Comparison of ENCODE assay signal across 23 cellular contexts in genomic region chr22:35544810-35545209, GRCh38. TPM values are rescaled to one million over a fixed set of nuclear protein-coding genes. Genes with fewer than 3 reads are reported as not detected.
DNase-seq lines count a peak whose midpoint lies in the region; ATAC-seq and TF ChIP-seq lines count a peak whose summit lies in the region.
"Had no signal": no experiment of that assay in that cellular context is flagged by ENCODE, and none has a peak within 500 bp of the region (broad histone marks: within the 10 kb centered on the region; RNA-seq: fewer than 3 reads in every experiment).

No MANE protein-coding gene starts in this region.

- no peaks in the 10 kb centered on the region for H3K9me3 Mint-ChIP-seq in naive thymus-derived CD8-positive, alpha-beta T cell
- no peaks in the 10 kb centered on the region for H3K9me3 Mint-ChIP-seq in progenitor cell of endocrine pancreas (ENCODE audit: low read depth)
- H3K9me3 Mint-ChIP-seq: CD4-positive, alpha-beta T cell; IgD-negative memory B cell had no signal

- H3K27ac ChIP-seq in Panc1 (ENCODE audit: low read length) (no peak overlapping the region), gastroesophageal sphincter (peak overlapping the region in 3 of 4 donors; percentile 88 to 91 (median 90))
- H3K27ac ChIP-seq: HL-60, PC-9 had no signal

- WGBS in gastroesophageal sphincter (ENCODE audit: low coverage in 1 of 2), 2 donors, result 72% methylated on average over 8 of the region's 9 CpGs; no CpG with 5 or more reads in 1 of the 2 donors

- ATAC-seq in Panc1 (no peak), gastroesophageal sphincter (no peak)
- no peak for ATAC-seq in naive thymus-derived CD8-positive, alpha-beta T cell

- no peaks in the 10 kb centered on the region for H3F3A ChIP-seq in Loucy (ENCODE audit: low read depth)

- intact Hi-C loops in Panc1 (cut with micrococcal nuclease; ENCODE audit: unreplicated experiment), result no loop called here

- H3K27me3 ChIP-seq in Loucy (ENCODE audit: insufficient read depth, low read length, poor library complexity, severe bottlenecking), result no peaks in the 10 kb centered on the region
- no peaks in the 10 kb centered on the region for H3K27me3 ChIP-seq in Panc1 (ENCODE audit: control insufficient read depth, insufficient read depth, low read length)
- H3K27me3 ChIP-seq in gastroesophageal sphincter, result peaks cover 10% of the 10 kb centered on the region

- POLR2A ChIA-PET in Panc1 (lab: Charles Lee), result no interaction called here
- POLR2A ChIA-PET in naive thymus-derived CD8-positive, alpha-beta T cell (lab: Charles Lee), result no interaction called here

- H3K36me3 ChIP-seq in Loucy (ENCODE audit: insufficient read depth, low read length), result no peaks in the 10 kb centered on the region
- no peaks in the 10 kb centered on the region for H3K36me3 ChIP-seq in Panc1 (ENCODE audit: control insufficient read depth, insufficient read depth, low read length)
- peaks cover 0 to 25% of the 10 kb centered on the region in 2 donors for H3K36me3 ChIP-seq in gastroesophageal sphincter
- H3K36me3 ChIP-seq: BLaER1 treated with 17β-estradiol and CSF1 and Interleukin-3, amounts not matched to agents 10 nM and 100 nM had no signal

- peaks cover 14 to 45% (median 26%) of the 10 kb centered on the region in 5 donors for H3K27me3 Mint-ChIP-seq in naive thymus-derived CD8-positive, alpha-beta T cell
- peaks cover 65% of the 10 kb centered on the region for H3K27me3 Mint-ChIP-seq in progenitor cell of endocrine pancreas

- no peak for DNase-seq in Panc1 (ENCODE audit: low read depth, low spot score)
- peak; percentile 80 for DNase-seq in myocyte (ENCODE audit: low read depth)
- no peak for DNase-seq in naive thymus-derived CD8-positive, alpha-beta T cell
- no peak for DNase-seq in GM19238 (ENCODE audit: insufficient read length, low spot score)
- no peak for DNase-seq in progenitor cell of endocrine pancreas (ENCODE audit: low spot score, unreplicated experiment)
- no peak for DNase-seq in GM03348 (ENCODE audit: low spot score)
- DNase-seq: AML-193; CD4-positive, alpha-beta T cell; DMS53; NCI-H1105 treated with DMSO at 0.1 percent for 48 hours; NCI-H2029; NCI-H446; NCI-H524 treated with DMSO at 0.1 percent for 48 hours; NCI-H774; PC-9; RPMI8226; SHP77 treated with DMSO at 0.1 percent for 48 hours had no signal

- H3K4me1 Mint-ChIP-seq in naive thymus-derived CD8-positive, alpha-beta T cell, result peaks cover 8 to 19% (median 11%) of the 10 kb centered on the region in 4 donors
- no peaks in the 10 kb centered on the region for H3K4me1 Mint-ChIP-seq in progenitor cell of endocrine pancreas (ENCODE audit: low read depth)

- H3K36me3 Mint-ChIP-seq in naive thymus-derived CD8-positive, alpha-beta T cell, result no peaks in the 10 kb centered on the region
- no peaks in the 10 kb centered on the region for H3K36me3 Mint-ChIP-seq in progenitor cell of endocrine pancreas (ENCODE audit: insufficient read depth)

- H3K4me2 ChIP-seq in Loucy (ENCODE audit: low read depth, low read length, poor library complexity, severe bottlenecking), result peak overlapping the region; percentile 67
- H3K4me2 ChIP-seq: PC-9 had no signal

- no peak for TF ChIP-seq CTCF in Loucy (conservative IDR thresholded peaks at IDR 0.05; ENCODE audit: low read length)
- TF ChIP-seq CTCF in Panc1 (IDR thresholded peaks at IDR 0.05), result no peak
- no peak for TF ChIP-seq CTCF in gastroesophageal sphincter (IDR thresholded peaks at IDR 0.05)
- TF ChIP-seq CTCF in progenitor cell of endocrine pancreas (IDR thresholded peaks at IDR 0.05; ENCODE audit: unreplicated experiment), result no peak

- no peak overlapping the region for H3K4me3 ChIP-seq in Loucy (ENCODE audit: low read length, poor library complexity, severe bottlenecking)
- H3K4me3 ChIP-seq in Panc1 (ENCODE audit: low read depth in 2 of 2, low read length in 2 of 2), result no peak overlapping the region; a peak in 1 of 4 replicates
- no peak overlapping the region for H3K4me3 ChIP-seq in gastroesophageal sphincter
- H3K4me3 ChIP-seq: BLaER1 treated with 17β-estradiol and CSF1 and Interleukin-3, amounts not matched to agents 10 nM and 100 nM; PC-9 had no signal

- no peak overlapping the region for H3K9ac ChIP-seq in Loucy (ENCODE audit: low read depth, low read length, poor library complexity, severe bottlenecking)

- no peak for TF ChIP-seq POLR2A in gastroesophageal sphincter (IDR thresholded peaks at IDR 0.05)

- H2AFZ ChIP-seq in Loucy (ENCODE audit: low read length), result no peak overlapping the region
- H2AFZ ChIP-seq: PC-9 had no signal

- H3K4me1 ChIP-seq in Loucy (ENCODE audit: insufficient read depth, low read length, poor library complexity, severe bottlenecking) (peaks cover 44% of the 10 kb centered on the region), Panc1 (ENCODE audit: control insufficient read depth, insufficient read depth, low read length) (peaks cover 8% of the 10 kb centered on the region), gastroesophageal sphincter (peaks cover 0 to 80% (median 15%) of the 10 kb centered on the region in 3 donors)

- CTCF ChIA-PET in Panc1 (lab: Charles Lee), result no interaction called here

- H4K20me1 ChIP-seq in Loucy (ENCODE audit: insufficient read depth, low read length, poor library complexity, severe bottlenecking), result no peaks in the 10 kb centered on the region

- BruUV-seq in Panc1 (replicated peaks; lab: Mats Ljungman, UMichigan), result TSS peak; percentile 30

- no peaks in the 10 kb centered on the region for H3K9me3 ChIP-seq in Loucy (ENCODE audit: insufficient read depth, low read depth, low read length)
- no peaks in the 10 kb centered on the region for H3K9me3 ChIP-seq in Panc1 (ENCODE audit: control insufficient read depth, insufficient read depth, low read depth, low read length)
- H3K9me3 ChIP-seq in gastroesophageal sphincter, result no peaks in the 10 kb centered on the region
- H3K9me3 ChIP-seq: BLaER1 treated with 17β-estradiol and CSF1 and Interleukin-3, amounts not matched to agents 10 nM and 100 nM had no signal

- TF ChIP-seq EP300 in gastroesophageal sphincter (IDR thresholded peaks at IDR 0.05), result no peak

- no peak overlapping the region for H3K27ac Mint-ChIP-seq in naive thymus-derived CD8-positive, alpha-beta T cell
- H3K27ac Mint-ChIP-seq in progenitor cell of endocrine pancreas, result no peak overlapping the region
- H3K27ac Mint-ChIP-seq: CD4-positive, alpha-beta T cell had no signal

- in situ Hi-C loops in Panc1 (cut with HindIII; ENCODE audit: low pct_unique_long_range_greater_than_20kb, low sequenced_read_pairs), result no loop called here

- no peak overlapping the region for H3K4me3 Mint-ChIP-seq in naive thymus-derived CD8-positive, alpha-beta T cell
- H3K4me3 Mint-ChIP-seq in progenitor cell of endocrine pancreas (ENCODE audit: low read depth), result no peak overlapping the region
- H3K4me3 Mint-ChIP-seq: CD4-positive, alpha-beta T cell; IgD-negative memory B cell had no signal

- no peaks in the 10 kb centered on the region for H3K9me2 ChIP-seq in Loucy (replicated peaks; ENCODE audit: low read depth, low read length)

- no peaks in the 10 kb centered on the region for H3K79me2 ChIP-seq in Loucy (ENCODE audit: insufficient read depth, low read length)

RNA-seq across cellular contexts. Expression of gene RASD2, which starts 4.2 kb away (rescaled TPM):
- total RNA-seq in Panc1 (2021; ENCODE audit: unreplicated experiment) (26.7 TPM), gastroesophageal sphincter (10 to 100 TPM in 2 of 4 donors, 1 to 10 TPM in 2; 4.7 to 45.9 (median 16.0) TPM), myocyte (0.36 and 0.45 TPM in 2 replicates), progenitor cell of endocrine pancreas (0.07 TPM in 1 of 2 replicates, not detected in the other)
- 60.7 TPM for polyA plus RNA-seq in Panc1 (2012; ENCODE audit: insufficient read length)
- 0.37 TPM for polyA plus RNA-seq in myocyte (2012)
- total RNA-seq in naive thymus-derived CD8-positive, alpha-beta T cell, result not detected
- polyA plus RNA-seq in naive thymus-derived CD8-positive, alpha-beta T cell, result under 1 TPM in 1 of 3 donors, not detected in 2; 0.11 TPM
- total RNA-seq: G401 had no signal
- polyA plus RNA-seq: IgD-negative memory B cell had no signal
